ENCODE assay signal across 12 cellular contexts in genomic region chr12:49626169-49626835, GRCh38. TPM values are rescaled to one million over a fixed set of nuclear protein-coding genes. Genes with fewer than 3 reads are reported as not detected.
A peak's percentile ranks its signal among the peaks of the same experiment; 100 is the strongest.
DNase-seq lines count a peak whose midpoint lies in the region; ATAC-seq, FAIRE-seq and TF ChIP-seq lines count a peak whose summit lies in the region.
"Had no signal": no experiment of that assay in that cellular context is flagged by ENCODE, and none has a peak within 500 bp of the region (broad histone marks: within the 10 kb centered on the region; RNA-seq: fewer than 3 reads in every experiment).

No MANE protein-coding gene starts in this region.

- H3K27me3 ChIP-seq in AG04450 (ENCODE audit: control insufficient read depth, insufficient read depth, low read length) (no peaks in the 10 kb centered on the region), spleen (replicated peaks in 1 of 7) (peaks cover 0 to 6% (median 0%) of the 10 kb centered on the region in 7 donors)
- H3K27me3 ChIP-seq: testis had no signal

- CTCF ChIA-PET in AG04450 (lab: Charles Lee): no interaction called here

- intact Hi-C loops in spleen (cut with DNase I; ENCODE audit: low total_unique reads): no loop called here

- in situ Hi-C loops in SK-MEL-5 (cut with HindIII; ENCODE audit: low pct_unique_long_range_greater_than_20kb, low sequenced_read_pairs): no loop called here

- DNase-seq in AG04450 (ENCODE audit: low read depth, low spot score): no peak
- DNase-seq in EL: peak; percentile 23
- peak; percentile 32 for DNase-seq in SK-MEL-5 (ENCODE audit: low read depth, low spot score)
- peak; percentile 27 for DNase-seq in fibroblast of the aortic adventitia (ENCODE audit: low read depth)
- no peak for DNase-seq in cortex of kidney (lab: John Stamatoyannopoulos, UW)
- no peak for DNase-seq in spleen
- no peak for DNase-seq in frontal cortex (ENCODE audit: low spot score in 2 of 2)
- DNase-seq: anterior cingulate cortex, COR-L47, testis had no signal

- FAIRE-seq in frontal cortex (lab: Jason Lieb, UNC): no peak

- 76 to 84% (median 80%) methylated on average over 6 of the region's 6 CpGs for WGBS in spleen, 5 donors

- ATAC-seq in GM21529 (IDR thresholded peaks at IDR 0.05; ENCODE audit: unreplicated experiment): no peak
- ATAC-seq: esophagus mucosa had no signal

- peaks cover 11 to 29% (median 18%) of the 10 kb centered on the region in 6 donors for H3K4me1 ChIP-seq in spleen

- TF ChIP-seq CTCF in AG04450 (IDR thresholded peaks at IDR 0.05; ENCODE audit: low read depth, low read length): peak; percentile 42
- TF ChIP-seq CTCF in fibroblast of the aortic adventitia (IDR thresholded peaks at IDR 0.05; ENCODE audit: insufficient read depth, low read length): peak; percentile 29
- TF ChIP-seq CTCF in spleen (IDR thresholded peaks at IDR 0.05 in 8 of 11, conservative IDR thresholded peaks at IDR 0.05 in 3 of 11): peak in 1 of 11 experiments; percentile 15

- no peak for TF ChIP-seq POLR2A in spleen (IDR thresholded peaks at IDR 0.05)

- POLR2A ChIA-PET in AG04450 (lab: Yijun Ruan, JAX): no interaction called here

- H3K9me3 ChIP-seq in AG04450 (ENCODE audit: control insufficient read depth, insufficient read depth, low read length) (no peaks in the 10 kb centered on the region; the same call in 1 of the 2 replicates), spleen (no peaks in the 10 kb centered on the region)
- H3K9me3 ChIP-seq: testis had no signal

- H3K36me3 ChIP-seq in spleen: no peaks in the 10 kb centered on the region

- H3K27ac ChIP-seq in AG04450 (ENCODE audit: low read depth, low read length) (no peak overlapping the region), spleen (no peak overlapping the region)
- H3K27ac ChIP-seq: testis had no signal

- H3K4me3 ChIP-seq in AG04450 (ENCODE audit: low read depth, low read length) (no peak overlapping the region), fibroblast of the aortic adventitia (ENCODE audit: low read depth, low read length) (no peak overlapping the region), spleen (no peak overlapping the region)
- H3K4me3 ChIP-seq: testis had no signal

RNA-seq across cellular contexts. Expression of gene PRPF40B, which starts 2.9 kb away (rescaled TPM):
- polyA plus RNA-seq in AG04450 (2011; rRNA removed): 9.0 and 10.9 TPM in 2 replicates
- polyA minus RNA-seq in AG04450 (2011; rRNA and poly(A)+ RNA removed): 10.3 and 12.2 TPM in 2 replicates
- total RNA-seq in SK-MEL-5 (2014; rRNA removed; shearing (Covaris generic)): 13.3 and 16.4 TPM in 2 replicates
- 16.1 and 27.2 TPM in 2 replicates for polyA plus RNA-seq in SK-MEL-5 (2015; cell fraction: cytosol; rRNA removed)
- polyA plus RNA-seq in SK-MEL-5 (2015; cell fraction: nucleus; rRNA removed): 129 and 148 TPM in 2 replicates
- total RNA-seq in fibroblast of the aortic adventitia (ENCODE audit: low replicate concordance): 10.5 and 16.8 TPM in 2 replicates
- total RNA-seq in spleen: 10 to 100 TPM in 6 of 7 donors, 1 to 10 TPM in 1; 8.0 to 28.3 (median 20.7) TPM
- polyA plus RNA-seq in spleen: 10 to 100 TPM in 2 of 3 donors, 1 to 10 TPM in 1; 5.9 to 18.0 (median 13.7) TPM
- 19.2 TPM for total RNA-seq in frontal cortex

RNA-seq across cellular contexts. Expression of gene FAM186B, which starts 20.9 kb away (rescaled TPM):
- polyA plus RNA-seq in AG04450 (2011; rRNA removed): 0.05 and 0.07 TPM in 2 replicates
- polyA minus RNA-seq in AG04450 (2011; rRNA and poly(A)+ RNA removed): 0.09 and 0.41 TPM in 2 replicates
- 0.75 and 0.95 TPM in 2 replicates for total RNA-seq in SK-MEL-5 (2014; rRNA removed; shearing (Covaris generic))
- polyA plus RNA-seq in SK-MEL-5 (2015; cell fraction: cytosol; rRNA removed): 0.39 and 0.64 TPM in 2 replicates
- polyA plus RNA-seq in SK-MEL-5 (2015; cell fraction: nucleus; rRNA removed): 0.47 and 1.0 TPM in 2 replicates
- total RNA-seq in fibroblast of the aortic adventitia (ENCODE audit: low replicate concordance): 0.45 and 2.7 TPM in 2 replicates
- under 1 TPM in 4 of 7 donors, not detected in 3; 0.27 to 0.67 (median 0.41) TPM for total RNA-seq in spleen
- polyA plus RNA-seq in spleen: under 1 TPM in 2 of 3 donors, not detected in 1; 0.08 to 0.10 TPM
- 0.41 TPM for total RNA-seq in frontal cortex

RNA-seq across cellular contexts. Expression of gene MCRS1, which starts 58.4 kb away (rescaled TPM):
- polyA plus RNA-seq in AG04450 (2011; rRNA removed) (47.0 and 54.2 TPM in 2 replicates), spleen (10 to 100 TPM; 44.1 to 64.7 (median 61.1) TPM)
- 55.0 and 80.9 TPM in 2 replicates for polyA minus RNA-seq in AG04450 (2011; rRNA and poly(A)+ RNA removed)
- total RNA-seq in SK-MEL-5 (2014; rRNA removed; shearing (Covaris generic)): 42.5 and 45.2 TPM in 2 replicates
- 58.6 and 62.2 TPM in 2 replicates for polyA plus RNA-seq in SK-MEL-5 (2015; cell fraction: cytosol; rRNA removed)
- polyA plus RNA-seq in SK-MEL-5 (2015; cell fraction: nucleus; rRNA removed): 217 and 222 TPM in 2 replicates
- total RNA-seq in fibroblast of the aortic adventitia (ENCODE audit: low replicate concordance) (45.5 and 48.7 TPM in 2 replicates), spleen (10 to 100 TPM; 44.3 to 63.5 (median 54.2) TPM), frontal cortex (35.9 TPM)

Comparison
In these comparisons a context has a peak if more than half of its experiments do, and no peak if none do; other contexts are left out.
1. DNase-seq: peak in EL (single experiment), SK-MEL-5 (single experiment) and fibroblast of the aortic adventitia (single experiment); none in AG04450 (single experiment), cortex of kidney (single experiment), spleen (single experiment) and frontal cortex (0 of 2).